In the genomic region with DNA sequence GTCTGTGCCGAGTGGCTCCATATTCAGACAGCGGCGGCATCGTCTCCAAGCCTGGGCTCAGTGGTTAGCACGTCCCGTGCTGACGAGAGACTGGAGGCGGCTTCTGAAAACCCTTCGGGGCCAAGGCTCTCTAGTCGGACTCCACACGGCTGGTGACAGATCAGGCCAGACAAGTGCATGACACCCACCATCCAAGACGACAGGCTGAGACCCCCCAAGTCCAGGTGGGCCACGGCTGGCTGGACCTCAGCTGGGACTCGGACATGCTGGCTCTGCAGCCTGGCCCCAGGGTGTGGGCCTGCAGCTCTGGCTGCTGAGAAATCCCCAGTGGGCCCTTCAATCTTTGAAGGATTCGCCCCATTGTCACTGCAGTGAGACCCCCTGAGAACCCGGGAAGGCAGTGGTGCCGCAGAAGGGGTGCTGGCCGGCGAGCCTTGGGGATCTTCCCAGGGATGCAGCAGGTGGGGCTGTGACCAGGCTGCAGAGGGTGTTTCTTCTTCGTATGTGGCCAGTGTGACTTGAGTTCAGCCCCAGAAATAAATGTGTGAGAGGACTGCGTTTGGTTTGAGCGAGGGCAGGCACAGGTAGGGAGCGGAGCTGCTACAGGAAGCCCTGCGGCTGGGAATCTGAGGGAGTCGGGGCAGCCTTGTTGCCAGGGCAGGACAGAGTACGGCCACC, we compare ENCODE assay signal across 20 cellular contexts. TPM values are rescaled to one million over a fixed set of nuclear protein-coding genes. Genes with fewer than 3 reads are reported as not detected.
DNase-seq lines count a peak whose midpoint lies in the region; ATAC-seq and TF ChIP-seq lines count a peak whose summit lies in the region.
"Had no signal": no experiment of that assay in that cellular context is flagged by ENCODE, and none has a peak within 500 bp of the region (broad histone marks: within the 10 kb centered on the region; RNA-seq: fewer than 3 reads in every experiment).

No MANE protein-coding gene starts in this region.

- peak overlapping the region; percentile 65 for H3K27ac Mint-ChIP-seq in activated naive CD4-positive, alpha-beta T cell treated with anti-CD3 and anti-CD28 coated beads, Interleukin-2, amount 50 U/mL, for 24 hours
- peak overlapping the region; percentile 67; the same call in 1 of the 2 replicates for H3K27ac Mint-ChIP-seq in WTC11
- H3K27ac Mint-ChIP-seq: activated naive CD8-positive, alpha-beta T cell; activated T-cell treated with anti-CD3 and anti-CD28 coated beads, Interleukin-2, amount 50 U/mL, for 72 hours; GM23338 had no signal

- no peaks in the 10 kb centered on the region for H3K36me3 Mint-ChIP-seq in activated naive CD4-positive, alpha-beta T cell treated with anti-CD3 and anti-CD28 coated beads, Interleukin-2, amount 50 U/mL, for 24 hours
- H3K36me3 Mint-ChIP-seq in WTC11, result no peaks in the 10 kb centered on the region
- H3K36me3 Mint-ChIP-seq: activated naive CD8-positive, alpha-beta T cell had no signal

- no peaks in the 10 kb centered on the region for H3K9me3 ChIP-seq in lower lobe of right lung
- no peaks in the 10 kb centered on the region for H3K9me3 ChIP-seq in spleen
- H3K9me3 ChIP-seq in A673 (ENCODE audit: low read depth, low read length, poor library complexity, severe bottlenecking), result no peaks in the 10 kb centered on the region
- H3K9me3 ChIP-seq: BE2C, esophagus squamous epithelium, prostate gland, transverse colon had no signal

- POLR2A ChIA-PET in WTC11 (lab: Charles Lee) (no interaction called here), A673 (lab: Charles Lee; ENCODE audit: low non-redundant PET) (no interaction called here), GM10248 (lab: Yijun Ruan, JAX) (no interaction called here)

- no peaks in the 10 kb centered on the region for H3K9me3 Mint-ChIP-seq in activated naive CD4-positive, alpha-beta T cell treated with anti-CD3 and anti-CD28 coated beads, Interleukin-2, amount 50 U/mL, for 24 hours
- peaks cover 4% of the 10 kb centered on the region for H3K9me3 Mint-ChIP-seq in WTC11
- H3K9me3 Mint-ChIP-seq: activated T-cell treated with anti-CD3 and anti-CD28 coated beads, Interleukin-2, amount 50 U/mL, for 72 hours had no signal

- DNase-seq in activated naive CD4-positive, alpha-beta T cell treated with Interleukin-2 at 50 U/mL for 16 hours, result no peak
- no peak for DNase-seq in WTC11 (ENCODE audit: low spot score)
- peak; percentile 36 for DNase-seq in lower lobe of right lung
- DNase-seq in spleen, result peak; percentile 78
- no peak for DNase-seq in RKO (ENCODE audit: low spot score)
- DNase-seq in A673 (ENCODE audit: low spot score), result no peak
- DNase-seq in GM10248 (ENCODE audit: extremely low spot score), result no peak
- DNase-seq: activated T-cell treated with anti-CD3 and anti-CD28 coated beads, Interleukin-2, amount 50 U/mL, for 72 hours; BE2C; central memory CD4-positive, alpha-beta T cell; dermis blood vessel endothelial cell; esophagus squamous epithelium; Karpas-422; NCI-H1436; NCI-H345; transverse colon had no signal

- no peak overlapping the region for H3K27ac ChIP-seq in lower lobe of right lung
- H3K27ac ChIP-seq in spleen, result no peak overlapping the region
- H3K27ac ChIP-seq in A673 (ENCODE audit: low read depth, low read length, poor library complexity, severe bottlenecking), result no peak overlapping the region
- H3K27ac ChIP-seq: esophagus squamous epithelium, prostate gland, transverse colon had no signal

- intact Hi-C loops in lower lobe of right lung (cut with DNase I), result no loop called here
- intact Hi-C loops in spleen (cut with DNase I; ENCODE audit: low total_unique reads), result no loop called here
- intact Hi-C loops in A673 (cut with micrococcal nuclease; ENCODE audit: unreplicated experiment), result loop anchor here (5.0 kb wide), 1 partner anchor 84 kb away; a partner anchor contains a TSS

- peaks cover 6% of the 10 kb centered on the region for H3K4me1 Mint-ChIP-seq in activated naive CD4-positive, alpha-beta T cell treated with anti-CD3 and anti-CD28 coated beads, Interleukin-2, amount 50 U/mL, for 24 hours
- peaks cover 18% of the 10 kb centered on the region for H3K4me1 Mint-ChIP-seq in WTC11

- no peak for ATAC-seq in WTC11
- no peak for ATAC-seq in lower lobe of right lung
- ATAC-seq: activated T-cell treated with anti-CD3 and anti-CD28 coated beads, Interleukin-2, amount 50 U/mL, for 72 hours; GM23338 had no signal

- TF ChIP-seq CTCF in WTC11 (IDR thresholded peaks at IDR 0.05) (no peak), lower lobe of right lung (IDR thresholded peaks at IDR 0.05) (no peak), spleen (IDR thresholded peaks at IDR 0.05 in 8 of 11, conservative IDR thresholded peaks at IDR 0.05 in 3 of 11) (no peak), A673 (conservative IDR thresholded peaks at IDR 0.05; ENCODE audit: low read depth, low read length) (no peak), GM10248 (IDR thresholded peaks at IDR 0.05; ENCODE audit: control extremely low read depth, extremely low read depth, low read depth, missing control alignments) (no peak)

- no peak overlapping the region for H3K4me3 Mint-ChIP-seq in activated naive CD4-positive, alpha-beta T cell treated with anti-CD3 and anti-CD28 coated beads, Interleukin-2, amount 50 U/mL, for 24 hours
- no peak overlapping the region for H3K4me3 Mint-ChIP-seq in WTC11
- H3K4me3 Mint-ChIP-seq: activated naive CD8-positive, alpha-beta T cell; activated T-cell treated with anti-CD3 and anti-CD28 coated beads, Interleukin-2, amount 50 U/mL, for 72 hours; GM23338 had no signal

- CTCF ChIA-PET in WTC11 (lab: Charles Lee) (interaction anchor here (1.0 kb wide), 1 partner anchor 38 kb away, joined by 3 read pairs; no protein-coding TSS in a partner anchor), A673 (lab: Charles Lee) (no interaction called here), GM10248 (lab: Yijun Ruan, JAX) (no interaction called here)

- H3K27me3 Mint-ChIP-seq in activated naive CD4-positive, alpha-beta T cell treated with anti-CD3 and anti-CD28 coated beads, Interleukin-2, amount 50 U/mL, for 24 hours, result no peaks in the 10 kb centered on the region
- H3K27me3 Mint-ChIP-seq in WTC11 (ENCODE audit: low read depth), result peaks cover 17% of the 10 kb centered on the region

- H3K36me3 ChIP-seq in lower lobe of right lung (no peaks in the 10 kb centered on the region), spleen (no peaks in the 10 kb centered on the region), A673 (ENCODE audit: insufficient read depth, low read length, poor library complexity, severe bottlenecking) (no peaks in the 10 kb centered on the region)
- H3K36me3 ChIP-seq: BE2C, esophagus squamous epithelium, prostate gland, transverse colon had no signal

- no peak for TF ChIP-seq POLR2A in spleen (IDR thresholded peaks at IDR 0.05)

- 81 to 92% (median 89%) methylated on average over 15 to 26 of the region's 26 CpGs for WGBS in spleen, 5 donors

- H3K4me1 ChIP-seq in lower lobe of right lung (peaks cover 5% of the 10 kb centered on the region), spleen (peaks cover 4 to 18% (median 15%) of the 10 kb centered on the region in 6 donors), A673 (ENCODE audit: insufficient read depth, low read length, poor library complexity, severe bottlenecking) (no peaks in the 10 kb centered on the region)
- H3K4me1 ChIP-seq: prostate gland had no signal

- no peaks in the 10 kb centered on the region for H3K27me3 ChIP-seq in lower lobe of right lung (ENCODE audit: low read depth)
- peaks cover 0 to 18% (median 0%) of the 10 kb centered on the region in 7 donors for H3K27me3 ChIP-seq in spleen (replicated peaks in 1 of 7)
- no peaks in the 10 kb centered on the region for H3K27me3 ChIP-seq in A673 (replicated peaks; ENCODE audit: insufficient read depth, low read depth, low read length, poor library complexity)
- H3K27me3 ChIP-seq: BE2C had no signal

- no TSS peak for BruUV-seq in A673 (replicated peaks; lab: Mats Ljungman, UMichigan)

- H3K4me3 ChIP-seq in lower lobe of right lung, result no peak overlapping the region
- no peak overlapping the region for H3K4me3 ChIP-seq in spleen
- H3K4me3 ChIP-seq in A673 (ENCODE audit: low read depth, low read length, poor library complexity, severe bottlenecking), result no peak overlapping the region
- H3K4me3 ChIP-seq: esophagus squamous epithelium, GM23338, prostate gland, transverse colon had no signal

TF ChIP-seq in WTC11, 78 proteins besides CTCF, POLR2A, EP300 and RAD21 (continues in another document):
- TF ChIP-seq IRF2 (CRISPR knock-in tag; IDR thresholded peaks at IDR 0.05; ENCODE audit: borderline replicate concordance, low read depth) (no peak), TEAD4 (CRISPR knock-in tag; IDR thresholded peaks at IDR 0.05) (no peak), MYBL2 (CRISPR knock-in tag; IDR thresholded peaks at IDR 0.05) (no peak)
- TF ChIP-seq, protein P1, sequence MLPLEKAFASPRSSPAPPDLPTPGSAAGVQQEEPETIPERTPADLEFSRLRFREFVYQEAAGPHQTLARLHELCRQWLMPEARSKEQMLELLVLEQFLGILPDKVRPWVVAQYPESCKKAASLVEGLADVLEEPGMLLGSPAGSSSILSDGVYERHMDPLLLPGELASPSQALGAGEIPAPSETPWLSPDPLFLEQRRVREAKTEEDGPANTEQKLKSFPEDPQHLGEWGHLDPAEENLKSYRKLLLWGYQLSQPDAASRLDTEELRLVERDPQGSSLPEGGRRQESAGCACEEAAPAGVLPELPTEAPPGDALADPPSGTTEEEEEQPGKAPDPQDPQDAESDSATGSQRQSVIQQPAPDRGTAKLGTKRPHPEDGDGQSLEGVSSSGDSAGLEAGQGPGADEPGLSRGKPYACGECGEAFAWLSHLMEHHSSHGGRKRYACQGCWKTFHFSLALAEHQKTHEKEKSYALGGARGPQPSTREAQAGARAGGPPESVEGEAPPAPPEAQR (CRISPR knock-in tag; IDR thresholded peaks at IDR 0.05), result no peak
- TF ChIP-seq, protein P2, sequence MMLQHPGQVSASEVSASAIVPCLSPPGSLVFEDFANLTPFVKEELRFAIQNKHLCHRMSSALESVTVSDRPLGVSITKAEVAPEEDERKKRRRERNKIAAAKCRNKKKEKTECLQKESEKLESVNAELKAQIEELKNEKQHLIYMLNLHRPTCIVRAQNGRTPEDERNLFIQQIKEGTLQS (CRISPR knock-in tag; conservative IDR thresholded peaks at IDR 0.05), result no peak
- TF ChIP-seq, protein P3, sequence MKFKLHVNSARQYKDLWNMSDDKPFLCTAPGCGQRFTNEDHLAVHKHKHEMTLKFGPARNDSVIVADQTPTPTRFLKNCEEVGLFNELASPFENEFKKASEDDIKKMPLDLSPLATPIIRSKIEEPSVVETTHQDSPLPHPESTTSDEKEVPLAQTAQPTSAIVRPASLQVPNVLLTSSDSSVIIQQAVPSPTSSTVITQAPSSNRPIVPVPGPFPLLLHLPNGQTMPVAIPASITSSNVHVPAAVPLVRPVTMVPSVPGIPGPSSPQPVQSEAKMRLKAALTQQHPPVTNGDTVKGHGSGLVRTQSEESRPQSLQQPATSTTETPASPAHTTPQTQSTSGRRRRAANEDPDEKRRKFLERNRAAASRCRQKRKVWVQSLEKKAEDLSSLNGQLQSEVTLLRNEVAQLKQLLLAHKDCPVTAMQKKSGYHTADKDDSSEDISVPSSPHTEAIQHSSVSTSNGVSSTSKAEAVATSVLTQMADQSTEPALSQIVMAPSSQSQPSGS (CRISPR knock-in tag; IDR thresholded peaks at IDR 0.05; ENCODE audit: borderline replicate concordance, low read depth), result no peak

RNA-seq across cellular contexts. Expression of a gene that starts 15.9 kb away (rescaled TPM):
- total RNA-seq in WTC11 (2021) (27.7 to 29.8 TPM (median 28.3 TPM) in 3 replicates), lower lobe of right lung (50.7 TPM), spleen (10 to 100 TPM; 21.6 to 52.8 (median 35.0) TPM), A673 (2021) (59.6 and 72.1 TPM in 2 replicates)
- polyA plus RNA-seq in spleen, result 10 to 100 TPM in 2 of 3 donors, 1 to 10 TPM in 1; 7.5 to 17.6 (median 13.3) TPM

Comparison
In these comparisons a context has a peak if more than half of its experiments do, and no peak if none do; other contexts are left out.
1. DNase-seq: peak in lower lobe of right lung (single experiment) and spleen (single experiment); none in activated naive CD4-positive, alpha-beta T cell treated with Interleukin-2 at 50 U/mL for 16 hours (single experiment), WTC11 (single experiment), RKO (single experiment), A673 (single experiment) and GM10248 (single experiment).